In genomic region chr14:101623077-101623372, GRCh38 we compare ENCODE assay signal across 1 cellular context.
TF ChIP-seq lines count a peak whose summit lies in the region.

No MANE protein-coding gene starts in this region.

TF ChIP-seq in HepG2, 621 proteins besides CTCF, POLR2A, EP300 and RAD21 (continued from another document):
- TF ChIP-seq, protein P1, sequence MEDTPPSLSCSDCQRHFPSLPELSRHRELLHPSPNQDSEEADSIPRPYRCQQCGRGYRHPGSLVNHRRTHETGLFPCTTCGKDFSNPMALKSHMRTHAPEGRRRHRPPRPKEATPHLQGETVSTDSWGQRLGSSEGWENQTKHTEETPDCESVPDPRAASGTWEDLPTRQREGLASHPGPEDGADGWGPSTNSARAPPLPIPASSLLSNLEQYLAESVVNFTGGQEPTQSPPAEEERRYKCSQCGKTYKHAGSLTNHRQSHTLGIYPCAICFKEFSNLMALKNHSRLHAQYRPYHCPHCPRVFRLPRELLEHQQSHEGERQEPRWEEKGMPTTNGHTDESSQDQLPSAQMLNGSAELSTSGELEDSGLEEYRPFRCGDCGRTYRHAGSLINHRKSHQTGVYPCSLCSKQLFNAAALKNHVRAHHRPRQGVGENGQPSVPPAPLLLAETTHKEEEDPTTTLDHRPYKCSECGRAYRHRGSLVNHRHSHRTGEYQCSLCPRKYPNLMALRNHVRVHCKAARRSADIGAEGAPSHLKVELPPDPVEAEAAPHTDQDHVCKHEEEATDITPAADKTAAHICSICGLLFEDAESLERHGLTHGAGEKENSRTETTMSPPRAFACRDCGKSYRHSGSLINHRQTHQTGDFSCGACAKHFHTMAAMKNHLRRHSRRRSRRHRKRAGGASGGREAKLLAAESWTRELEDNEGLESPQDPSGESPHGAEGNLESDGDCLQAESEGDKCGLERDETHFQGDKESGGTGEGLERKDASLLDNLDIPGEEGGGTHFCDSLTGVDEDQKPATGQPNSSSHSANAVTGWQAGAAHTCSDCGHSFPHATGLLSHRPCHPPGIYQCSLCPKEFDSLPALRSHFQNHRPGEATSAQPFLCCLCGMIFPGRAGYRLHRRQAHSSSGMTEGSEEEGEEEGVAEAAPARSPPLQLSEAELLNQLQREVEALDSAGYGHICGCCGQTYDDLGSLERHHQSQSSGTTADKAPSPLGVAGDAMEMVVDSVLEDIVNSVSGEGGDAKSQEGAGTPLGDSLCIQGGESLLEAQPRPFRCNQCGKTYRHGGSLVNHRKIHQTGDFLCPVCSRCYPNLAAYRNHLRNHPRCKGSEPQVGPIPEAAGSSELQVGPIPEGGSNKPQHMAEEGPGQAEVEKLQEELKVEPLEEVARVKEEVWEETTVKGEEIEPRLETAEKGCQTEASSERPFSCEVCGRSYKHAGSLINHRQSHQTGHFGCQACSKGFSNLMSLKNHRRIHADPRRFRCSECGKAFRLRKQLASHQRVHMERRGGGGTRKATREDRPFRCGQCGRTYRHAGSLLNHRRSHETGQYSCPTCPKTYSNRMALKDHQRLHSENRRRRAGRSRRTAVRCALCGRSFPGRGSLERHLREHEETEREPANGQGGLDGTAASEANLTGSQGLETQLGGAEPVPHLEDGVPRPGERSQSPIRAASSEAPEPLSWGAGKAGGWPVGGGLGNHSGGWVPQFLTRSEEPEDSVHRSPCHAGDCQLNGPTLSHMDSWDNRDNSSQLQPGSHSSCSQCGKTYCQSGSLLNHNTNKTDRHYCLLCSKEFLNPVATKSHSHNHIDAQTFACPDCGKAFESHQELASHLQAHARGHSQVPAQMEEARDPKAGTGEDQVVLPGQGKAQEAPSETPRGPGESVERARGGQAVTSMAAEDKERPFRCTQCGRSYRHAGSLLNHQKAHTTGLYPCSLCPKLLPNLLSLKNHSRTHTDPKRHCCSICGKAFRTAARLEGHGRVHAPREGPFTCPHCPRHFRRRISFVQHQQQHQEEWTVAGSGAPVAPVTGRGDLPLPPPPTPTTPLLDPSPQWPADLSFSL (CRISPR knock-in tag; IDR thresholded peaks at IDR 0.05), result no peak
- TF ChIP-seq, protein P2, sequence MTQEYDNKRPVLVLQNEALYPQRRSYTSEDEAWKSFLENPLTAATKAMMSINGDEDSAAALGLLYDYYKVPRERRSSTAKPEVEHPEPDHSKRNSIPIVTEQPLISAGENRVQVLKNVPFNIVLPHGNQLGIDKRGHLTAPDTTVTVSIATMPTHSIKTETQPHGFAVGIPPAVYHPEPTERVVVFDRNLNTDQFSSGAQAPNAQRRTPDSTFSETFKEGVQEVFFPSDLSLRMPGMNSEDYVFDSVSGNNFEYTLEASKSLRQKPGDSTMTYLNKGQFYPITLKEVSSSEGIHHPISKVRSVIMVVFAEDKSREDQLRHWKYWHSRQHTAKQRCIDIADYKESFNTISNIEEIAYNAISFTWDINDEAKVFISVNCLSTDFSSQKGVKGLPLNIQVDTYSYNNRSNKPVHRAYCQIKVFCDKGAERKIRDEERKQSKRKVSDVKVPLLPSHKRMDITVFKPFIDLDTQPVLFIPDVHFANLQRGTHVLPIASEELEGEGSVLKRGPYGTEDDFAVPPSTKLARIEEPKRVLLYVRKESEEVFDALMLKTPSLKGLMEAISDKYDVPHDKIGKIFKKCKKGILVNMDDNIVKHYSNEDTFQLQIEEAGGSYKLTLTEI (CRISPR knock-in tag; conservative IDR thresholded peaks at IDR 0.05), result no peak
- no peak for TF ChIP-seq ZNF264 (CRISPR knock-in tag; IDR thresholded peaks at IDR 0.05)
- no peak for TF ChIP-seq ZBTB38 (CRISPR knock-in tag; IDR thresholded peaks at IDR 0.05)
